27 cellular contexts compared by ENCODE assay signal in the genomic region with DNA sequence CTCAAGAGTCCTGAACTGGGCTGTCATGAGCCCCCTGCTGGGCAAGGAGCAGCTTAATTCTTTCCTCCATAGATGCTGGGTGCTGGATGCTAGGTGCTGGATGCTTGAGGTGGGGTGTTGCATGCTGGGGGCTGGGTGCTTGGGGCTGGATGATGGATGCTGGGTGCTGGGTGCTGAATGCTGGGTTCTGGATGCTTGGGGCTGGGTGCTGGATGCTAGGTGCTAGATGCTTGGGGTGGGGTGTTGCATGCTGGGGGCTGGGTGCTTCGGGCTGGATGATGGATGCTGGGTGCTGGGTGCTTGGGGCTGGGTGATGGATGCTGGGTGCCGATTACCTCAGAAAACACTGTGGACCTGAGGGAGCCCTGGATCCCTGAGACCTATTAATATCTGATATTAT.
"Had no signal": no experiment of that assay in that cellular context is flagged by ENCODE, and none has a peak within 500 bp of the region (broad histone marks: within the 10 kb centered on the region; RNA-seq: fewer than 3 reads in every experiment).

No MANE protein-coding gene starts in this region.

- H3K4me3 Mint-ChIP-seq: activated CD4-positive, alpha-beta memory T cell treated with anti-CD3 and anti-CD28 coated beads, Interleukin-2, amount 10 ng/mL, durations not matched to agents 7 days and 5 days; activated CD4-positive, alpha-beta T cell treated with anti-CD3 and anti-CD28 coated beads for 36 hours; activated naive CD4-positive, alpha-beta T cell treated with anti-CD3 and anti-CD28 coated beads for 36 hours; activated naive CD8-positive, alpha-beta T cell; activated T-helper 17 cell treated with anti-CD3 and anti-CD28 coated beads, Interleukin-2, amount 50 U/mL, for 72 hours; brain; central memory CD8-positive, alpha-beta T cell had no signal

- H3K27ac Mint-ChIP-seq: activated CD4-positive, alpha-beta memory T cell treated with anti-CD3 and anti-CD28 coated beads, Interleukin-2, amount 10 ng/mL, durations not matched to agents 7 days and 5 days; activated CD4-positive, alpha-beta T cell treated with anti-CD3 and anti-CD28 coated beads for 36 hours; activated naive CD4-positive, alpha-beta T cell treated with anti-CD3 and anti-CD28 coated beads for 36 hours; activated naive CD8-positive, alpha-beta T cell; activated T-helper 17 cell treated with anti-CD3 and anti-CD28 coated beads, Interleukin-2, amount 50 U/mL, for 72 hours; brain had no signal

- H3K9me3 Mint-ChIP-seq: activated naive CD4-positive, alpha-beta T cell treated with anti-CD3 and anti-CD28 coated beads for 36 hours; central memory CD8-positive, alpha-beta T cell had no signal

- H3K4me2 ChIP-seq: SK-N-SH had no signal

- H3K27me3 Mint-ChIP-seq: activated CD4-positive, alpha-beta memory T cell treated with anti-CD3 and anti-CD28 coated beads, Interleukin-2, amount 10 ng/mL, durations not matched to agents 7 days and 5 days; activated naive CD8-positive, alpha-beta T cell; activated T-helper 17 cell treated with anti-CD3 and anti-CD28 coated beads, Interleukin-2, amount 50 U/mL, for 72 hours; central memory CD8-positive, alpha-beta T cell had no signal

- H3K9me2 ChIP-seq: SK-N-SH had no signal

- H3K9me3 ChIP-seq: Peyer's patch, SJCRH30, SK-N-SH had no signal

- H3K9ac ChIP-seq: SK-N-SH had no signal

- H3K36me3 ChIP-seq: Peyer's patch, SJCRH30 had no signal

- H3K36me3 Mint-ChIP-seq: activated naive CD8-positive, alpha-beta T cell; brain had no signal

- H3K4me3 ChIP-seq: Peyer's patch, SJCRH30 had no signal

- H3K4me1 Mint-ChIP-seq: activated CD4-positive, alpha-beta memory T cell treated with anti-CD3 and anti-CD28 coated beads, Interleukin-2, amount 10 ng/mL, durations not matched to agents 7 days and 5 days; activated CD4-positive, alpha-beta T cell treated with anti-CD3 and anti-CD28 coated beads for 36 hours; activated T-helper 17 cell treated with anti-CD3 and anti-CD28 coated beads, Interleukin-2, amount 50 U/mL, for 72 hours; central memory CD8-positive, alpha-beta T cell had no signal

- DNase-seq: activated CD4-positive, alpha-beta memory T cell treated with anti-CD3 and anti-CD28 coated beads, Interleukin-2, amount 10 ng/mL, durations not matched to agents 7 days and 5 days; activated CD4-positive, alpha-beta T cell treated with anti-CD3 and anti-CD28 coated beads for 36 hours; activated CD4-positive, alpha-beta T cell treated with anti-CD3 and anti-CD28 coated beads, Interleukin-2, amount 50 U/mL, for 1 hour; activated gamma-delta T cell; activated naive CD4-positive, alpha-beta T cell treated with anti-CD3 and anti-CD28 coated beads for 36 hours; activated T-cell treated with anti-CD3 and anti-CD28 coated beads for 4 hours; activated T-cell treated with anti-CD3 and anti-CD28 coated beads, Interleukin-2, amount 50 U/mL, for 48 hours; amygdala; Kasumi-1; NCI-H1092; NCI-H1417; NCI-H1694; NCI-H2029; NCI-H446 treated with DMSO at 0.1 percent for 48 hours; NCI-H524 treated with DMSO at 0.1 percent for 48 hours; NCI-H774; Peyer's patch; Right ventricle myocardium superior; SJCRH30; SK-N-SH; T-helper 1 cell had no signal

- ATAC-seq: activated CD4-positive, alpha-beta T cell treated with anti-CD3 and anti-CD28 coated beads for 36 hours; activated T-helper 17 cell treated with anti-CD3 and anti-CD28 coated beads, Interleukin-2, amount 50 U/mL, for 72 hours had no signal

- H3K4me1 ChIP-seq: Peyer's patch, SJCRH30 had no signal

- H3K27ac ChIP-seq: Peyer's patch, RWPE1, SJCRH30, VCaP had no signal

- H3K27me3 ChIP-seq: Peyer's patch, SJCRH30 had no signal
